8 cellular contexts compared by ENCODE assay signal in genomic region chr12:62601765-62602444, GRCh38.
DNase-seq lines count a peak whose midpoint lies in the region; ATAC-seq and TF ChIP-seq lines count a peak whose summit lies in the region.

No MANE protein-coding gene starts in this region.

- H3K9me2 ChIP-seq in SU-DHL-6 (replicated peaks; ENCODE audit: insufficient read depth, low read length) = no peaks in the 10 kb centered on the region

- H2AFZ ChIP-seq in SU-DHL-6 (ENCODE audit: low read depth, low read length, severe bottlenecking) = peak overlapping the region; percentile 82

- no peaks in the 10 kb centered on the region for H3K36me3 ChIP-seq in SU-DHL-6 (ENCODE audit: low read length)

- peak overlapping the region; percentile 84 for H3K4me2 ChIP-seq in SU-DHL-6 (ENCODE audit: low read depth, low read length, poor library complexity, severe bottlenecking)

- peak overlapping the region; percentile 88 for H3K4me3 Mint-ChIP-seq in glutamatergic neuron (ENCODE audit: unreplicated experiment)
- H3K4me3 Mint-ChIP-seq in stimulated activated effector memory CD8-positive, alpha-beta T cell treated with anti-CD3 and anti-CD28 coated beads, Interleukin-12 subunit alpha, Interleukin-12 subunit beta, amount 100 ng/mL, for 72 hours = peak overlapping the region; percentile 81

- no peaks in the 10 kb centered on the region for H3K36me3 Mint-ChIP-seq in glutamatergic neuron (ENCODE audit: unreplicated experiment)
- peaks cover 31% of the 10 kb centered on the region for H3K36me3 Mint-ChIP-seq in stimulated activated effector memory CD8-positive, alpha-beta T cell treated with anti-CD3 and anti-CD28 coated beads, Interleukin-12 subunit alpha, Interleukin-12 subunit beta, amount 100 ng/mL, for 72 hours

- H3K27me3 Mint-ChIP-seq in glutamatergic neuron (ENCODE audit: unreplicated experiment) = peaks cover 10% of the 10 kb centered on the region

- peaks cover 17% of the 10 kb centered on the region for H3K4me1 Mint-ChIP-seq in glutamatergic neuron (ENCODE audit: low read depth, unreplicated experiment)
- H3K4me1 Mint-ChIP-seq in stimulated activated effector memory CD8-positive, alpha-beta T cell treated with anti-CD3 and anti-CD28 coated beads, Interleukin-12 subunit alpha, Interleukin-12 subunit beta, amount 100 ng/mL, for 72 hours = peaks cover 16% of the 10 kb centered on the region

- H3K79me2 ChIP-seq in SU-DHL-6 (ENCODE audit: insufficient read depth, low read length) = peaks cover 25% of the 10 kb centered on the region; the same call in 1 of the 2 replicates

- H3K9ac ChIP-seq in SU-DHL-6 (ENCODE audit: low read length) = peak overlapping the region; percentile 96

- H3F3A ChIP-seq in SU-DHL-6 (ENCODE audit: insufficient read depth) = peaks cover 42% of the 10 kb centered on the region

- H3K9me3 Mint-ChIP-seq in glutamatergic neuron (ENCODE audit: unreplicated experiment) = peaks cover 10% of the 10 kb centered on the region
- no peaks in the 10 kb centered on the region for H3K9me3 Mint-ChIP-seq in stimulated activated effector memory CD8-positive, alpha-beta T cell treated with anti-CD3 and anti-CD28 coated beads, Interleukin-12 subunit alpha, Interleukin-12 subunit beta, amount 100 ng/mL, for 72 hours

- H4K20me1 ChIP-seq in SU-DHL-6 (ENCODE audit: low read depth, low read length) = peaks cover 5% of the 10 kb centered on the region; the same call in 1 of the 2 replicates

- H3K27me3 ChIP-seq in SU-DHL-6 (ENCODE audit: low read length) = no peaks in the 10 kb centered on the region

- TF ChIP-seq CTCF in SU-DHL-6 (IDR thresholded peaks at IDR 0.05; ENCODE audit: insufficient read depth, low read length, poor library complexity, severe bottlenecking) = no peak
- TF ChIP-seq CTCF in glutamatergic neuron (IDR thresholded peaks at IDR 0.05; ENCODE audit: partially characterized antibody, unreplicated experiment) = no peak

- no peaks in the 10 kb centered on the region for H3K9me3 ChIP-seq in SU-DHL-6 (ENCODE audit: insufficient read depth, low read length)

- ATAC-seq in stimulated activated effector memory CD8-positive, alpha-beta T cell treated with anti-CD3 and anti-CD28 coated beads, Interleukin-12 subunit alpha, Interleukin-12 subunit beta, amount 100 ng/mL, for 72 hours = no peak
- no peak for ATAC-seq in GM18868 (IDR thresholded peaks at IDR 0.05; ENCODE audit: unreplicated experiment)

- H3K27ac ChIP-seq in SU-DHL-6 (ENCODE audit: low read depth, low read length) = peak overlapping the region; percentile 99

- H3K4me3 ChIP-seq in SU-DHL-6 (ENCODE audit: insufficient read depth, low read length, poor library complexity, severe bottlenecking) = peak overlapping the region; percentile 85

- H3K27ac Mint-ChIP-seq in glutamatergic neuron (ENCODE audit: unreplicated experiment) = peak overlapping the region; percentile 95
- H3K27ac Mint-ChIP-seq in stimulated activated effector memory CD8-positive, alpha-beta T cell treated with anti-CD3 and anti-CD28 coated beads, Interleukin-12 subunit alpha, Interleukin-12 subunit beta, amount 100 ng/mL, for 72 hours = peak overlapping the region; percentile 100

- DNase-seq in NCI-H1092 treated with DMSO at 0.1 percent for 48 hours (lab: John Stamatoyannopoulos, UW) (peak; percentile 36), NCI-H1092 (lab: John Stamatoyannopoulos, UW) (no peak), glutamatergic neuron (no peak), HK-2 (ENCODE audit: unreplicated experiment) (no peak), DMS114 treated with DMSO at 0.1 percent for 48 hours (lab: John Stamatoyannopoulos, UW; ENCODE audit: unreplicated experiment) (no peak)
- DNase-seq in stimulated activated effector memory CD8-positive, alpha-beta T cell treated with anti-CD3 and anti-CD28 coated beads, Interleukin-12 subunit alpha, Interleukin-12 subunit beta, amount 100 ng/mL, for 72 hours (ENCODE audit: low spot score in 2 of 2) = no peak
